13 cellular contexts compared by ENCODE assay signal in the genomic region with DNA sequence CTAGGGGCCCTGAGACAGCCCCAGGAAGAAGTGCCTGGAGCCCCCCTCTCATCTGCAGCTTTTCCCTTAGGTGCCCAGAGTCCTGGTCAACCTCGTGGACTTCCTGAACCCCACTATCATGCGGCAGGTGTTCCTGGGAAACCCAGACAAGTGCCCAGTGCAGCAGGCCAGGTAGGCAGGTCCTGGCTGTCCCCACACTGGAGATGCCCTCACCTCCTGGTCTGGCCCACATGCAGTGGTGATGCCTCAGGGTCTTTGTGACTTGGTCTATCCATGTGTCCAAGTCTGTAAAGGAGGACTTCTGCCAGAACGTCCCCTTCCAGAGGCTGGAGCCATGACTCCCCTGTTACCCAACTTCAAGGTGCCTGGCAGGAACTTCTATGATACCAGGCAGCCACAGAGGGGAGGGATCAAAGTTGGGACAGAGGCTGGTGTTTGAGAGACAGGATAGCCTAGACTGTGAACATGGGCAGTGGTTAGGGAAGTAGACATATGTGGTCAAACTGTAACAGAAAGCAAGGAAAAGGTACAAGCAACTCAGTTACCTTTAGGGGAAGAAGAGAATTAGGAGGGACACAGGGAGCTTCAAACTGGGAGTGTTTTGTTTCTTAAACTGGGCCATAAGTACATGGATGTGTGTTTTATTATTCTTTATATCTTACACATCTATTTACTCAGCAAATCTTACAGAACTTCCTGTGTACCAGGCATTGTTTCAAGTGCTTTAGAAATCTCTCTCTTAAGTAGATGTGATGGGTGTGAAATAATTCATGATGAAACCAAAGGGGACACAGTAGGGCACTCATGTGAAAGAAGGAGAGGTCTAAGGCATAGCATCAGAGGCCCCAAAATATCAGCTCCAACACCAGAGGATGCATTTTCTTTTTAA.
A peak's percentile ranks its signal among the peaks of the same experiment; 100 is the strongest.
DNase-seq lines count a peak whose midpoint lies in the region; ATAC-seq and TF ChIP-seq lines count a peak whose summit lies in the region.
"Had no signal": no experiment of that assay in that cellular context is flagged by ENCODE, and none has a peak within 500 bp of the region (broad histone marks: within the 10 kb centered on the region; RNA-seq: fewer than 3 reads in every experiment).

No MANE protein-coding gene starts in this region.

- WGBS in prostate gland, result 90% methylated on average over 3 of the region's 3 CpGs
- 84 to 96% methylated on average over 3 of the region's 3 CpGs for WGBS in lower leg skin, 2 donors

- H3K9me3 ChIP-seq in CD8-positive, alpha-beta T cell (ENCODE audit: low read length), result no peaks in the 10 kb centered on the region
- no peaks in the 10 kb centered on the region for H3K9me3 ChIP-seq in prostate gland
- H3K9me3 ChIP-seq: SJSA1 had no signal

- TF ChIP-seq CTCF in CD8-positive, alpha-beta T cell (IDR thresholded peaks at IDR 0.05), result no peak
- no peak for TF ChIP-seq CTCF in NB4 (IDR thresholded peaks at IDR 0.05; ENCODE audit: low read depth, low read length)
- no peak for TF ChIP-seq CTCF in prostate gland (IDR thresholded peaks at IDR 0.05)
- TF ChIP-seq CTCF in lower leg skin (IDR thresholded peaks at IDR 0.05), result no peak

- H3K4me3 ChIP-seq in CD8-positive, alpha-beta T cell (ENCODE audit: low read depth, low read length), result no peak overlapping the region
- no peak overlapping the region for H3K4me3 ChIP-seq in NB4 (ENCODE audit: low read depth, low read length)
- no peak overlapping the region for H3K4me3 ChIP-seq in prostate gland
- no peak overlapping the region for H3K4me3 ChIP-seq in lower leg skin (ENCODE audit: low read depth, poor library complexity, severe bottlenecking)
- H3K4me3 ChIP-seq: SJSA1 had no signal

- no peak for ATAC-seq in CD8-positive, alpha-beta T cell
- ATAC-seq: activated CD4-positive, CD25-positive, alpha-beta regulatory T cell treated with anti-CD3 and anti-CD28 coated beads, Interleukin-2, amount 50 U/mL, for 24 hours had no signal

- H3K9me3 Mint-ChIP-seq in CD8-positive, alpha-beta T cell, result no peaks in the 10 kb centered on the region

- H3K27me3 Mint-ChIP-seq in CD8-positive, alpha-beta T cell (ENCODE audit: low read depth), result no peaks in the 10 kb centered on the region

- peaks cover 8% of the 10 kb centered on the region for H3K4me1 Mint-ChIP-seq in CD8-positive, alpha-beta T cell (ENCODE audit: low read depth)

- no peak overlapping the region for H3K27ac ChIP-seq in CD8-positive, alpha-beta T cell (ENCODE audit: low read depth, low read length)
- H3K27ac ChIP-seq in cingulate gyrus (ENCODE audit: low read depth, low read length) (peak overlapping the region; percentile 19), prostate gland (peak overlapping the region; percentile 66 to 77)
- H3K27ac ChIP-seq: SJSA1 had no signal

- CTCF ChIA-PET in CD8-positive, alpha-beta T cell (lab: Charles Lee), result interaction anchor here (1.1 to 1.7 kb wide), 2 partner anchors 9 to 10 kb away, joined by 4 to 15 read pairs; no protein-coding TSS in a partner anchor

- POLR2A ChIA-PET in CD8-positive, alpha-beta T cell (lab: Charles Lee), result no interaction called here

- H3K4me3 Mint-ChIP-seq in CD8-positive, alpha-beta T cell, result no peak overlapping the region

- H3K4me1 ChIP-seq in CD8-positive, alpha-beta T cell (ENCODE audit: insufficient read depth, low read length), result no peaks in the 10 kb centered on the region
- peaks cover 15% of the 10 kb centered on the region for H3K4me1 ChIP-seq in prostate gland (replicated peaks)

- no peaks in the 10 kb centered on the region for H3K27me3 ChIP-seq in CD8-positive, alpha-beta T cell (ENCODE audit: insufficient read depth, low read length)
- no peaks in the 10 kb centered on the region for H3K27me3 ChIP-seq in prostate gland (replicated peaks; ENCODE audit: insufficient read depth)
- H3K27me3 ChIP-seq: SJSA1 had no signal

- intact Hi-C loops in CD8-positive, alpha-beta T cell (cut with DNase I, micrococcal nuclease), result no loop called here
- intact Hi-C loops in prostate gland (cut with DNase I), result no loop called here
- intact Hi-C loops in lower leg skin (cut with DNase I; ENCODE audit: low total_unique reads), result no loop called here

- no peaks in the 10 kb centered on the region for H3K36me3 Mint-ChIP-seq in CD8-positive, alpha-beta T cell

- no peaks in the 10 kb centered on the region for H3K36me3 ChIP-seq in CD8-positive, alpha-beta T cell (ENCODE audit: insufficient read depth, low read length)
- H3K36me3 ChIP-seq in prostate gland, result no peaks in the 10 kb centered on the region
- H3K36me3 ChIP-seq: SJSA1 had no signal

- no peak for DNase-seq in CD8-positive, alpha-beta T cell
- DNase-seq in NB4 (ENCODE audit: low read depth) (peak; percentile 82), prostate gland (ENCODE audit: low spot score) (no peak), HPDE6-E6E7 (ENCODE audit: extremely low spot score) (no peak), lower leg skin (ENCODE audit: low spot score in 2 of 2) (no peak)
- no peak for DNase-seq in effector CD8-positive, alpha-beta T cell (lab: John Stamatoyannopoulos, UW)
- DNase-seq in activated effector memory CD4-positive, alpha-beta T cell treated with anti-CD3 and anti-CD28 coated beads, Interleukin-2, amount 50 U/mL, for 16 hours, result no peak
- DNase-seq: NCI-H187; stimulated activated CD4-positive, alpha-beta T cell treated with anti-CD3 and anti-CD28 coated beads, Interleukin-4, amount 100 ng/mL, for 24 hours; stimulated activated naive CD4-positive, alpha-beta T cell treated with Interleukin-2 at 50 U/mL for 16 hours had no signal

- no peak for TF ChIP-seq POLR2A in NB4 (IDR thresholded peaks at IDR 0.05; ENCODE audit: extremely low read depth, insufficient read length)
- no peak for TF ChIP-seq POLR2A in prostate gland (IDR thresholded peaks at IDR 0.05)
- TF ChIP-seq POLR2A in lower leg skin (IDR thresholded peaks at IDR 0.05), result no peak

- H3K27ac Mint-ChIP-seq in CD8-positive, alpha-beta T cell, result peak overlapping the region; percentile 1
